ENCODE assay signal across 19 cellular contexts in genomic region chr1:193472430-193472829, GRCh38.
"Had no signal": no experiment of that assay in that cellular context is flagged by ENCODE, and none has a peak within 500 bp of the region (broad histone marks: within the 10 kb centered on the region; RNA-seq: fewer than 3 reads in every experiment).

No MANE protein-coding gene starts in this region.

- H3K27ac Mint-ChIP-seq: nephron progenitor cell; stimulated activated naive B cell treated with anti-CD40 and anti-IgM and Interleukin-4, amounts not matched to agents 10 μg/mL and 1 μg/mL and 100 μg/mL, for 72 hours had no signal

- H3K27me3 Mint-ChIP-seq: stimulated activated naive B cell treated with anti-CD40 and anti-IgM and Interleukin-4, amounts not matched to agents 10 μg/mL and 1 μg/mL and 100 μg/mL, for 72 hours had no signal

- H3K9me3 ChIP-seq: esophagus muscularis mucosa, gastrocnemius medialis, left ventricle myocardium inferior, psoas muscle, spleen had no signal

- H3K4me1 Mint-ChIP-seq: nephron progenitor cell had no signal

- H3K27ac ChIP-seq: coronary artery, esophagus muscularis mucosa, gastrocnemius medialis, left ventricle myocardium inferior, psoas muscle, spleen had no signal

- DNase-seq: effector CD4-positive, alpha-beta T cell; gastrocnemius medialis; glutamatergic neuron; left ventricle myocardium inferior; mesenchymal stem cell; midbrain; nephron progenitor cell; psoas muscle; retina; spleen; stimulated activated CD4-positive, alpha-beta T cell treated with anti-CD3 and anti-CD28 coated beads, Interleukin-15, amount 100 ng/mL, for 24 hours; stimulated activated CD4-positive, alpha-beta T cell treated with anti-CD3 and anti-CD28 coated beads, Interleukin-1b, Interleukin-23, amount 100 ng/mL, for 48 hours; stimulated activated CD4-positive, alpha-beta T cell treated with anti-CD3 and anti-CD28 coated beads, Interleukin-4, amount 100 ng/mL, for 24 hours; stimulated activated naive B cell treated with anti-CD40 and anti-IgM and Interleukin-4, amounts not matched to agents 10 μg/mL and 1 μg/mL and 100 μg/mL, for 72 hours; trophoblast cell had no signal

- H3K36me3 ChIP-seq: esophagus muscularis mucosa, gastrocnemius medialis, left ventricle myocardium inferior, spleen had no signal

- H3K4me1 ChIP-seq: esophagus muscularis mucosa, gastrocnemius medialis, left ventricle myocardium inferior, psoas muscle, spleen had no signal

- ATAC-seq: gastrocnemius medialis; psoas muscle; sciatic nerve; stimulated activated naive B cell treated with anti-CD40 and anti-IgM and Interleukin-4, amounts not matched to agents 10 μg/mL and 1 μg/mL and 100 μg/mL, for 72 hours had no signal

- H3K27me3 ChIP-seq: esophagus muscularis mucosa, gastrocnemius medialis, spleen had no signal

- H3K9me3 Mint-ChIP-seq: nephron progenitor cell had no signal

- H3K4me3 ChIP-seq: coronary artery, esophagus muscularis mucosa, gastrocnemius medialis, left ventricle myocardium inferior, lung, psoas muscle, spleen had no signal

- H3K4me3 Mint-ChIP-seq: nephron progenitor cell; stimulated activated naive B cell treated with anti-CD40 and anti-IgM and Interleukin-4, amounts not matched to agents 10 μg/mL and 1 μg/mL and 100 μg/mL, for 72 hours had no signal
